13 cellular contexts compared by ENCODE assay signal in genomic region chr1:172278478-172278877, GRCh38.
DNase-seq lines count a peak whose midpoint lies in the region; ATAC-seq and TF ChIP-seq lines count a peak whose summit lies in the region.
"Had no signal": no experiment of that assay in that cellular context is flagged by ENCODE, and none has a peak within 500 bp of the region (broad histone marks: within the 10 kb centered on the region; RNA-seq: fewer than 3 reads in every experiment).

No MANE protein-coding gene starts in this region.

- no peak overlapping the region for H3K9ac ChIP-seq in rectal smooth muscle tissue (ENCODE audit: low read length)

- H3K27ac Mint-ChIP-seq in WTC11: peak overlapping the region; percentile 30
- H3K27ac Mint-ChIP-seq: activated naive CD4-positive, alpha-beta T cell treated with anti-CD3 and anti-CD28 coated beads, Interleukin-2, amount 50 U/mL, for 24 hours had no signal

- peak; percentile 93 for ATAC-seq in WTC11
- no peak for ATAC-seq in HG03342 (IDR thresholded peaks at IDR 0.05; ENCODE audit: unreplicated experiment)

- TF ChIP-seq CTCF in WTC11 (IDR thresholded peaks at IDR 0.05): no peak
- no peak for TF ChIP-seq CTCF in fibroblast of the aortic adventitia (IDR thresholded peaks at IDR 0.05; ENCODE audit: insufficient read depth, low read length)
- no peak for TF ChIP-seq CTCF in uterus (IDR thresholded peaks at IDR 0.05)
- TF ChIP-seq CTCF in ovary (IDR thresholded peaks at IDR 0.05): no peak

- no peak for TF ChIP-seq EP300 in ovary (IDR thresholded peaks at IDR 0.05)

- no peak for TF ChIP-seq POLR2A in uterus (IDR thresholded peaks at IDR 0.05)
- no peak for TF ChIP-seq POLR2A in ovary (IDR thresholded peaks at IDR 0.05)

- H3K9me3 ChIP-seq in uterus: no peaks in the 10 kb centered on the region
- H3K9me3 ChIP-seq in ovary: no peaks in the 10 kb centered on the region
- H3K9me3 ChIP-seq: pancreas had no signal

- WGBS in ovary, 3 donors: 67 to 88% (median 78%) methylated on average over 1 of the region's 1 CpG

- H3K27me3 ChIP-seq in rectal smooth muscle tissue (ENCODE audit: control insufficient read depth, insufficient read depth, low read length) (no peaks in the 10 kb centered on the region), uterus (no peaks in the 10 kb centered on the region), ovary (no peaks in the 10 kb centered on the region)
- H3K27me3 ChIP-seq: pancreas had no signal

- H3K4me1 Mint-ChIP-seq in WTC11: peaks cover 36% of the 10 kb centered on the region

- no peak overlapping the region for H3K4me3 Mint-ChIP-seq in WTC11
- H3K4me3 Mint-ChIP-seq: activated naive CD4-positive, alpha-beta T cell treated with anti-CD3 and anti-CD28 coated beads, Interleukin-2, amount 50 U/mL, for 24 hours had no signal

- CTCF ChIA-PET in WTC11 (lab: Charles Lee): no interaction called here

- DNase-seq in GM03348 (ENCODE audit: low spot score) (peak; percentile 26), WTC11 (ENCODE audit: low spot score) (no peak), fibroblast of the aortic adventitia (ENCODE audit: low read depth) (peak; percentile 69), uterus (no peak), ovary (no peak), inferior parietal cortex (ENCODE audit: extremely low spot score) (no peak)
- DNase-seq: activated CD4-positive, alpha-beta T cell treated with anti-CD3 and anti-CD28 coated beads, Interleukin-2, amount 50 U/mL, for 4 hours; effector memory CD4-positive, alpha-beta T cell; NCI-H1694 treated with DMSO at 0.1 percent for 48 hours; pancreas had no signal

- peak overlapping the region; percentile 10 for H3K27ac ChIP-seq in rectal smooth muscle tissue (ENCODE audit: low read depth, low read length)
- no peak overlapping the region for H3K27ac ChIP-seq in uterus
- no peak overlapping the region for H3K27ac ChIP-seq in ovary

- no peak overlapping the region for H3K4me3 ChIP-seq in fibroblast of the aortic adventitia (ENCODE audit: low read depth, low read length)
- no peak overlapping the region for H3K4me3 ChIP-seq in rectal smooth muscle tissue (ENCODE audit: low read length)
- H3K4me3 ChIP-seq in uterus: no peak overlapping the region
- no peak overlapping the region for H3K4me3 ChIP-seq in ovary
- H3K4me3 ChIP-seq: pancreas had no signal

- intact Hi-C loops in uterus (cut with DNase I; ENCODE audit: low total_unique reads): no loop called here
- intact Hi-C loops in ovary (cut with DNase I): no loop called here

- H3K27me3 Mint-ChIP-seq in WTC11 (ENCODE audit: low read depth): peaks cover 19% of the 10 kb centered on the region
- H3K27me3 Mint-ChIP-seq: activated naive CD4-positive, alpha-beta T cell treated with anti-CD3 and anti-CD28 coated beads, Interleukin-2, amount 50 U/mL, for 24 hours had no signal

- H3K4me1 ChIP-seq in rectal smooth muscle tissue (ENCODE audit: control insufficient read depth, insufficient read depth, low read length) (peaks cover 4% of the 10 kb centered on the region), uterus (no peaks in the 10 kb centered on the region), ovary (ENCODE audit: insufficient read depth) (no peaks in the 10 kb centered on the region)

- H3K36me3 Mint-ChIP-seq in WTC11: no peaks in the 10 kb centered on the region

- H3K9me3 Mint-ChIP-seq in WTC11: 0 out of 2 replicates have a peak, but pooled peaks cover 4% of the 10 kb centered on the region
- H3K9me3 Mint-ChIP-seq: activated naive CD4-positive, alpha-beta T cell treated with anti-CD3 and anti-CD28 coated beads, Interleukin-2, amount 50 U/mL, for 24 hours had no signal

- H3K36me3 ChIP-seq in rectal smooth muscle tissue (ENCODE audit: control insufficient read depth, insufficient read depth, low read length): no peaks in the 10 kb centered on the region
- no peaks in the 10 kb centered on the region for H3K36me3 ChIP-seq in uterus
- H3K36me3 ChIP-seq in ovary: no peaks in the 10 kb centered on the region
- H3K36me3 ChIP-seq: pancreas had no signal

- POLR2A ChIA-PET in WTC11 (lab: Charles Lee): no interaction called here

TF ChIP-seq in WTC11, 78 proteins besides CTCF, POLR2A, EP300 and RAD21 (continues in another document):
- TF ChIP-seq ZNF512 (CRISPR knock-in tag; IDR thresholded peaks at IDR 0.05; ENCODE audit: borderline replicate concordance) (no peak), TP53 (CRISPR knock-in tag; IDR thresholded peaks at IDR 0.05) (no peak), MYBL2 (CRISPR knock-in tag; IDR thresholded peaks at IDR 0.05) (0 out of 2 replicates have a peak, but pooled peaks have one; percentile 16), FOXP1 (CRISPR knock-in tag; IDR thresholded peaks at IDR 0.05; ENCODE audit: borderline replicate concordance) (no peak), ZNF138 (CRISPR knock-in tag; conservative IDR thresholded peaks at IDR 0.05) (no peak), SOX15 (CRISPR knock-in tag; IDR thresholded peaks at IDR 0.05) (no peak), CBFB (CRISPR knock-in tag; IDR thresholded peaks at IDR 0.05; ENCODE audit: low read depth) (0 out of 2 replicates have a peak, but pooled peaks have one; percentile 37), ZNF121 (CRISPR knock-in tag; IDR thresholded peaks at IDR 0.05) (no peak), SP1 (CRISPR knock-in tag; conservative IDR thresholded peaks at IDR 0.05) (0 out of 2 replicates have a peak, but pooled peaks have one; percentile 48), ETV6 (CRISPR knock-in tag; IDR thresholded peaks at IDR 0.05) (0 out of 2 replicates have a peak, but pooled peaks have one; percentile 46)
- TF ChIP-seq, protein P1, sequence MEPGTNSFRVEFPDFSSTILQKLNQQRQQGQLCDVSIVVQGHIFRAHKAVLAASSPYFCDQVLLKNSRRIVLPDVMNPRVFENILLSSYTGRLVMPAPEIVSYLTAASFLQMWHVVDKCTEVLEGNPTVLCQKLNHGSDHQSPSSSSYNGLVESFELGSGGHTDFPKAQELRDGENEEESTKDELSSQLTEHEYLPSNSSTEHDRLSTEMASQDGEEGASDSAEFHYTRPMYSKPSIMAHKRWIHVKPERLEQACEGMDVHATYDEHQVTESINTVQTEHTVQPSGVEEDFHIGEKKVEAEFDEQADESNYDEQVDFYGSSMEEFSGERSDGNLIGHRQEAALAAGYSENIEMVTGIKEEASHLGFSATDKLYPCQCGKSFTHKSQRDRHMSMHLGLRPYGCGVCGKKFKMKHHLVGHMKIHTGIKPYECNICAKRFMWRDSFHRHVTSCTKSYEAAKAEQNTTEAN (CRISPR knock-in tag; IDR thresholded peaks at IDR 0.05): peak; percentile 40; the same call in 1 of the 2 replicates
- TF ChIP-seq, protein P2, sequence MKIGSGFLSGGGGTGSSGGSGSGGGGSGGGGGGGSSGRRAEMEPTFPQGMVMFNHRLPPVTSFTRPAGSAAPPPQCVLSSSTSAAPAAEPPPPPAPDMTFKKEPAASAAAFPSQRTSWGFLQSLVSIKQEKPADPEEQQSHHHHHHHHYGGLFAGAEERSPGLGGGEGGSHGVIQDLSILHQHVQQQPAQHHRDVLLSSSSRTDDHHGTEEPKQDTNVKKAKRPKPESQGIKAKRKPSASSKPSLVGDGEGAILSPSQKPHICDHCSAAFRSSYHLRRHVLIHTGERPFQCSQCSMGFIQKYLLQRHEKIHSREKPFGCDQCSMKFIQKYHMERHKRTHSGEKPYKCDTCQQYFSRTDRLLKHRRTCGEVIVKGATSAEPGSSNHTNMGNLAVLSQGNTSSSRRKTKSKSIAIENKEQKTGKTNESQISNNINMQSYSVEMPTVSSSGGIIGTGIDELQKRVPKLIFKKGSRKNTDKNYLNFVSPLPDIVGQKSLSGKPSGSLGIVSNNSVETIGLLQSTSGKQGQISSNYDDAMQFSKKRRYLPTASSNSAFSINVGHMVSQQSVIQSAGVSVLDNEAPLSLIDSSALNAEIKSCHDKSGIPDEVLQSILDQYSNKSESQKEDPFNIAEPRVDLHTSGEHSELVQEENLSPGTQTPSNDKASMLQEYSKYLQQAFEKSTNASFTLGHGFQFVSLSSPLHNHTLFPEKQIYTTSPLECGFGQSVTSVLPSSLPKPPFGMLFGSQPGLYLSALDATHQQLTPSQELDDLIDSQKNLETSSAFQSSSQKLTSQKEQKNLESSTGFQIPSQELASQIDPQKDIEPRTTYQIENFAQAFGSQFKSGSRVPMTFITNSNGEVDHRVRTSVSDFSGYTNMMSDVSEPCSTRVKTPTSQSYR (CRISPR knock-in tag; IDR thresholded peaks at IDR 0.05): no peak
- TF ChIP-seq, protein P3, sequence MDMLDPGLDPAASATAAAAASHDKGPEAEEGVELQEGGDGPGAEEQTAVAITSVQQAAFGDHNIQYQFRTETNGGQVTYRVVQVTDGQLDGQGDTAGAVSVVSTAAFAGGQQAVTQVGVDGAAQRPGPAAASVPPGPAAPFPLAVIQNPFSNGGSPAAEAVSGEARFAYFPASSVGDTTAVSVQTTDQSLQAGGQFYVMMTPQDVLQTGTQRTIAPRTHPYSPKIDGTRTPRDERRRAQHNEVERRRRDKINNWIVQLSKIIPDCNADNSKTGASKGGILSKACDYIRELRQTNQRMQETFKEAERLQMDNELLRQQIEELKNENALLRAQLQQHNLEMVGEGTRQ (CRISPR knock-in tag; IDR thresholded peaks at IDR 0.05): peak; percentile 76

Comparison
In these comparisons a context has a peak if more than half of its experiments do, and no peak if none do; other contexts are left out.
1. DNase-seq: peak in GM03348 (single experiment) and fibroblast of the aortic adventitia (single experiment); none in WTC11 (single experiment), uterus (0 of 2), ovary (0 of 5) and inferior parietal cortex (single experiment).